8 cellular contexts compared by ENCODE assay signal in the genomic region with DNA sequence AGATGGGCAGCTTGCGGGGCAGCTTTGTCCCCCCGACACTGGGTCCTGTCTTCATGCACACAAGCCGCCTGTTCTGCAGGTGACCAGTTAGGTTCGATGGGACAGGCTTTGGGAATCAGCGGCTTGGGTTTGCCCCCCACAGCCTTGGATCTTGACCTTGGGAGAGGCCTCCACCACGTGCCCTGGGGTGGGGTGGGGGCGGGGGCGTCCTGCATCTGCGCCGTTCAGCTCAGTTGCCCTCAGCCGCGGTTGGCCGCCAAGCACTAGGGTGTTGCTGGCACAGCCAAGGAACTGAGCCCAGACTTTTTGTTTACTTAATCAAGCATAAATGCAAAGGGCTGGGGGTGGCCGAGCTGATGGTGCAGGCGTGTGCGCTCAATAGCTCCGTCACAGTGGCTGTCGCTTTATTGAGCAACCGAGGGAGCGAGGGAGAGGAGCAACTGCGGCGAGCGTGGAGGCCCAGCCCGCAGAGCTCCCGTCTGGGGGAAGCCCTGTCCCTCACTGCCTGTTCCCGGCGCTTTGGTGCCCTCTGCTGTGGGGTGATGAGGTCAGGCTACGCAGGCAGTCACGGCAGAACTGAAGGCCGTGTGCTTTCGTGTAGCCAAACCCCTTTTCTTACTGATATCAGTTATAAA. TPM values are rescaled to one million over a fixed set of nuclear protein-coding genes. Genes with fewer than 3 reads are reported as not detected.
DNase-seq lines count a peak whose midpoint lies in the region; ATAC-seq and TF ChIP-seq lines count a peak whose summit lies in the region.

No MANE protein-coding gene starts in this region.

- H3K4me1 Mint-ChIP-seq in osteocyte (ENCODE audit: unreplicated experiment): peaks cover 10% of the 10 kb centered on the region

- peak; percentile 88 for DNase-seq in Daoy (ENCODE audit: low read depth)
- peak; percentile 82 for DNase-seq in LoVo (ENCODE audit: low spot score)
- DNase-seq in SIG-M5 treated with dmso at 0.1 percent for 504 hours (lab: John Stamatoyannopoulos, UW; ENCODE audit: unreplicated experiment): peak; percentile 89
- DNase-seq in activated effector memory CD4-positive, alpha-beta T cell treated with Interleukin-2 at 50 U/mL for 16 hours: peak; percentile 68
- peak; percentile 82 to 93 for DNase-seq in foreskin fibroblast
- DNase-seq in osteocyte (ENCODE audit: extremely low spot score, unreplicated experiment): no peak
- peak; percentile 55 for DNase-seq in thoracic aorta (ENCODE audit: low spot score)

- no peaks in the 10 kb centered on the region for H3K9me3 ChIP-seq in thoracic aorta

- H3K4me3 Mint-ChIP-seq in osteocyte (ENCODE audit: unreplicated experiment): no peak overlapping the region

- peaks cover under 1% of the 10 kb centered on the region for H3K9me3 Mint-ChIP-seq in osteocyte (ENCODE audit: unreplicated experiment)

- TF ChIP-seq CTCF in foreskin fibroblast (IDR thresholded peaks at IDR 0.05; ENCODE audit: low read depth, low read length) (peak; percentile 76), osteocyte (IDR thresholded peaks at IDR 0.05) (peak; percentile 71), thoracic aorta (IDR thresholded peaks at IDR 0.05) (peak; percentile 66)

- peaks cover 34% of the 10 kb centered on the region for H3K27me3 Mint-ChIP-seq in osteocyte (ENCODE audit: unreplicated experiment)

- peak; percentile 73 for ATAC-seq in thoracic aorta (ENCODE audit: insufficient number of reproducible peaks, low FRiP score, low read depth)
- ATAC-seq in GM18520 (IDR thresholded peaks at IDR 0.05; ENCODE audit: unreplicated experiment): no peak

- H3K36me3 ChIP-seq in thoracic aorta: no peaks in the 10 kb centered on the region

- no peak overlapping the region for H3K27ac Mint-ChIP-seq in osteocyte (ENCODE audit: unreplicated experiment)

- no peaks in the 10 kb centered on the region for H3K27me3 ChIP-seq in thoracic aorta (replicated peaks; ENCODE audit: insufficient read depth)

- peaks cover 3 to 11% of the 10 kb centered on the region in 2 donors for H3K4me1 ChIP-seq in thoracic aorta (ENCODE audit: control insufficient read depth in 1 of 2, low read depth in 2 of 2)

- H3K4me3 ChIP-seq in foreskin fibroblast (ENCODE audit: low read depth in 1 of 2, low read length in 2 of 2) (peak overlapping the region in 1 of 2 donors; percentile 10), thoracic aorta (peak overlapping the region; percentile 46)

- H3K36me3 Mint-ChIP-seq in osteocyte (ENCODE audit: unreplicated experiment): no peaks in the 10 kb centered on the region

- H3K27ac ChIP-seq in thoracic aorta: no peak overlapping the region

RNA-seq across cellular contexts. Expression of a gene that starts 33.9 kb away (rescaled TPM):
- total RNA-seq in Daoy (2014; rRNA removed; shearing (Covaris generic)): 6.2 and 7.4 TPM in 2 replicates
- total RNA-seq in osteocyte: 2.6 and 3.1 TPM in 2 replicates
- not detected for total RNA-seq in thoracic aorta
